Comparison of ENCODE assay signal across 12 cellular contexts in the genomic region with DNA sequence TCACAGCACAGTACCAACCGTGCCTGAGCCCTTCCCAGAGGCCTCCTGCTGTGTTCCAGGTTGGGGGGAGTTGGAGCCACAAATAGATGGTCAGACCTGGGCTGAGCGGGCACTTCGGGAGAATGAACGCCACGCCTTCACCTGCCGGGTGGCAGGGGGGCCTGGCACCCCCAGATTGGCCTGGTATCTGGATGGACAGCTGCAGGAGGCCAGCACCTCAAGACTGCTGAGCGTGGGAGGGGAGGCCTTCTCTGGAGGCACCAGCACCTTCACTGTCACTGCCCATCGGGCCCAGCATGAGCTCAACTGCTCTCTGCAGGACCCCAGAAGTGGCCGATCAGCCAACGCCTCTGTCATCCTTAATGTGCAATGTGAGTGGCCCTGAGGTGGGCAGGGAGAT. TPM values are rescaled to one million over a fixed set of nuclear protein-coding genes. Genes with fewer than 3 reads are reported as not detected.
DNase-seq lines count a peak whose midpoint lies in the region; ATAC-seq, FAIRE-seq and TF ChIP-seq lines count a peak whose summit lies in the region.
"Had no signal": no experiment of that assay in that cellular context is flagged by ENCODE, and none has a peak within 500 bp of the region (broad histone marks: within the 10 kb centered on the region; RNA-seq: fewer than 3 reads in every experiment).

No MANE protein-coding gene starts in this region.

- no peak overlapping the region for H3K9ac ChIP-seq in HUES48 (ENCODE audit: low read depth, low read length)

- H3K9me3 Mint-ChIP-seq in central memory CD8-positive, alpha-beta T cell, result no peaks in the 10 kb centered on the region

- H3K27ac ChIP-seq in 22Rv1 (peak overlapping the region; percentile 88), HUES48 (ENCODE audit: low read depth, low read length) (no peak overlapping the region), muscle layer of duodenum (ENCODE audit: low read length) (peak overlapping the region; percentile 10), caudate nucleus (ENCODE audit: low read depth, low read length) (no peak overlapping the region), aorta (ENCODE audit: low read depth in 1 of 2, low read length in 2 of 2) (no peak overlapping the region)

- H3K4me3 Mint-ChIP-seq in central memory CD8-positive, alpha-beta T cell, result peak overlapping the region; percentile 89

- TF ChIP-seq POLR2A in GM12891 (IDR thresholded peaks at IDR 0.05; ENCODE audit: low read depth, low read length), result no peak

- H3K9me3 ChIP-seq in HUES48 (ENCODE audit: control insufficient read depth, insufficient read depth, low read length), result no peaks in the 10 kb centered on the region
- no peaks in the 10 kb centered on the region for H3K9me3 ChIP-seq in muscle layer of duodenum (ENCODE audit: control insufficient read depth in 1 of 2, low read length in 2 of 2)
- H3K9me3 ChIP-seq in aorta (ENCODE audit: control insufficient read depth, low read length), result no peaks in the 10 kb centered on the region

- no peak for ATAC-seq in central memory CD8-positive, alpha-beta T cell (replicated peaks; ENCODE audit: extremely low read depth, poor library complexity, severe bottlenecking)
- ATAC-seq in aorta (ENCODE audit: low FRiP score), result no peak

- H3K36me3 Mint-ChIP-seq in central memory CD8-positive, alpha-beta T cell (ENCODE audit: insufficient read depth), result peaks cover 7% of the 10 kb centered on the region

- intact Hi-C loops in aorta (cut with DNase I), result no loop called here

- H3K4me1 ChIP-seq in HUES48 (ENCODE audit: control insufficient read depth, insufficient read depth, low read length) (peaks cover 14% of the 10 kb centered on the region), muscle layer of duodenum (ENCODE audit: control insufficient read depth in 1 of 2, insufficient read depth in 2 of 2, low read length in 2 of 2) (peaks cover 0 to 21% of the 10 kb centered on the region in 2 donors), aorta (ENCODE audit: control insufficient read depth in 1 of 2, insufficient read depth in 2 of 2, low read length in 2 of 2) (no peaks in the 10 kb centered on the region)

- no peak for DNase-seq in central memory CD8-positive, alpha-beta T cell (ENCODE audit: low spot score in 2 of 2)
- DNase-seq in stimulated activated naive CD4-positive, alpha-beta T cell (lab: John Stamatoyannopoulos, UW), result no peak
- no peak for DNase-seq in caudate nucleus (lab: John Stamatoyannopoulos, UW)
- DNase-seq in aorta, result no peak
- no peak for DNase-seq in GM12891 (ENCODE audit: insufficient read length, low spot score)
- DNase-seq: NCI-H1417 treated with DMSO at 0.1 percent for 48 hours, occipital lobe, SHP77 treated with DMSO at 0.1 percent for 48 hours had no signal

- 72 to 76% methylated on average over 10 of the region's 10 CpGs for WGBS in aorta, 2 donors

- H3K4me1 Mint-ChIP-seq in central memory CD8-positive, alpha-beta T cell, result peaks cover 30% of the 10 kb centered on the region

- peak overlapping the region; percentile 35 for H3K27ac Mint-ChIP-seq in central memory CD8-positive, alpha-beta T cell (ENCODE audit: low read depth)

- H3K27me3 ChIP-seq in HUES48 (ENCODE audit: control insufficient read depth, insufficient read depth, low read length) (no peaks in the 10 kb centered on the region), muscle layer of duodenum (ENCODE audit: low read depth, low read length) (no peaks in the 10 kb centered on the region), aorta (ENCODE audit: control insufficient read depth in 1 of 2, insufficient read depth in 2 of 2, low read length in 1 of 2) (no peaks in the 10 kb centered on the region)

- H3K4me3 ChIP-seq in HUES48 (ENCODE audit: low read depth, low read length), result peak overlapping the region; percentile 96
- peak overlapping the region; percentile 78 to 93 for H3K4me3 ChIP-seq in muscle layer of duodenum (ENCODE audit: low read depth in 1 of 2, low read length in 2 of 2)
- no peak overlapping the region for H3K4me3 ChIP-seq in aorta (ENCODE audit: low read length in 2 of 2)

- no peak for FAIRE-seq in GM12891 (lab: Jason Lieb, UNC)
- FAIRE-seq: D721Med had no signal

- no peak for TF ChIP-seq CTCF in 22Rv1 (IDR thresholded peaks at IDR 0.05)

- peaks cover 8% of the 10 kb centered on the region for H3K36me3 ChIP-seq in HUES48 (ENCODE audit: control insufficient read depth, insufficient read depth, low read length)
- H3K36me3 ChIP-seq in muscle layer of duodenum (ENCODE audit: control insufficient read depth in 1 of 2, insufficient read depth in 2 of 2, low read length in 2 of 2), result peaks cover 0 to 20% of the 10 kb centered on the region in 2 donors
- H3K36me3 ChIP-seq in aorta (ENCODE audit: control insufficient read depth in 1 of 2, insufficient read depth in 2 of 2, low read length in 1 of 2), result no peaks in the 10 kb centered on the region

- H3K27me3 Mint-ChIP-seq in central memory CD8-positive, alpha-beta T cell, result no peaks in the 10 kb centered on the region

TF ChIP-seq in GM12891, 5 proteins besides CTCF, POLR2A, EP300 and RAD21:
- TF ChIP-seq POU2F2 (IDR thresholded peaks at IDR 0.05; ENCODE audit: low read depth, low read length) (no peak), SPI1 (IDR thresholded peaks at IDR 0.05; ENCODE audit: low read depth, low read length) (no peak), PAX5 (IDR thresholded peaks at IDR 0.05; ENCODE audit: insufficient read depth, low read length, severe bottlenecking) (no peak), TAF1 (IDR thresholded peaks at IDR 0.05; ENCODE audit: low read depth, low read length) (no peak)

RNA-seq across cellular contexts. Expression of gene TMEM25, which starts 1.1 kb away (rescaled TPM):
- 10 to 100 TPM; 20.7 to 29.8 TPM for total RNA-seq in aorta
- 10 to 100 TPM; 30.2 to 32.2 TPM for polyA plus RNA-seq in aorta
- 4.4 TPM for polyA plus RNA-seq in GM12891 (2012; ENCODE audit: low read depth, missing spikeins)

RNA-seq across cellular contexts. Expression of gene TTC36, which starts 4.8 kb away (rescaled TPM):
- under 1 TPM in 1 of 2 donors, not detected in 1; 0.42 TPM for total RNA-seq in aorta
- under 1 TPM in 1 of 2 donors, not detected in 1; 0.95 TPM for polyA plus RNA-seq in aorta
- 0.10 TPM for polyA plus RNA-seq in GM12891 (2012; ENCODE audit: low read depth, missing spikeins)

RNA-seq across cellular contexts. Expression of gene IFT46, which starts 33.6 kb away (rescaled TPM):
- total RNA-seq in aorta, result 10 to 100 TPM; 15.0 to 22.5 TPM
- polyA plus RNA-seq in aorta, result 10 to 100 TPM; 24.2 to 31.8 TPM
- polyA plus RNA-seq in GM12891 (2012; ENCODE audit: low read depth, missing spikeins), result 8.2 TPM

RNA-seq across cellular contexts. Expression of gene ARCN1, which starts 40.1 kb away (rescaled TPM):
- total RNA-seq in aorta, result 100 to 1,000 TPM; 128 to 170 TPM
- polyA plus RNA-seq in aorta, result 10 to 100 TPM; 67.6 to 69.0 TPM
- polyA plus RNA-seq in GM12891 (2012; ENCODE audit: low read depth, missing spikeins), result 71.6 TPM

Comparison
In these comparisons a context has a peak if more than half of its experiments do, and no peak if none do; other contexts are left out.
1. H3K27ac ChIP-seq: peak in 22Rv1 (single experiment) and muscle layer of duodenum (single experiment); none in HUES48 (single experiment), caudate nucleus (single experiment) and aorta (0 of 2).
2. H3K4me3 ChIP-seq: peak in HUES48 (single experiment) and muscle layer of duodenum (2 of 2); none in aorta (0 of 2).